11 cellular contexts compared by ENCODE assay signal in the genomic region with DNA sequence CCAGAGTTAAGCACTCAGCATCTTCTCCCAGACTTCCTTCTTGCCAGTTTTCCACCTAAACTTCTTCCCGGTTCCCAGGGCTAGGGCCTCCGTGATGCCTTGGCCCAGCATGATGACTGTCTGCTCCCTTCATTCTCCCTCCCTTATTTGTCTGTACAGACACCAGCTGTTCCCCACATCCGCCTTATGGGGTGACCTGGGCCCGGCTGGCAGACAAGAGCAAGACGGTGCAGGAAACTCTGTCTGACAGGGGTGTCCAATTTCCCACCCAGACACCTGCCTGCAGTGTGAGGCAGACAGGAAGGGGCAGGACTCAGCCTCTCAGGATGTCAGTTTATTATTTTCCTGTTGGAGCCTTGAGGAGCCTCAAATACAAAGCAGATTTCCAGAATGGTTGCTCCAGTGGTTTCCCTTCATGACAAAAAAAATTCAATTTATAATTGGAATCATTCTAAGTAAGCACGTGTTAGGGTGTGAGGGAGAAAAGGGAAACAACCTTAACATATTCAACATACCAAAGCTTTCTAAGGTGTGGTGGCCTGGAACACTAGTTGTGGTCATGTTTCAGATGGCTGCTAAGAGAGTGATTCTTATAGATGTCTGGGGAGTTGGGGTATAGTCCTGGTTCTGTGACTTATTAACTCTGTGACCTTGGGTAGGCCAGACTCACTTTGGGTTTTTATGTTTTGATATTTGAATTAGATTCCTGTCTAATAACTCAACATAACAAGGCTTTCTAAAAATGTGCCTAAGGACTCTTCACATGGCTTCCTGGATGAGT.
DNase-seq lines count a peak whose midpoint lies in the region; ATAC-seq, FAIRE-seq and TF ChIP-seq lines count a peak whose summit lies in the region.
"Had no signal": no experiment of that assay in that cellular context is flagged by ENCODE, and none has a peak within 500 bp of the region (broad histone marks: within the 10 kb centered on the region; RNA-seq: fewer than 3 reads in every experiment).

No MANE protein-coding gene starts in this region.

- H3K36me3 ChIP-seq in endothelial cell of umbilical vein (ENCODE audit: control insufficient read depth in 2 of 2, extremely low read depth in 1 of 2, insufficient read depth in 2 of 2, low read length in 2 of 2), result no peaks in the 10 kb centered on the region

- H3K4me3 ChIP-seq in endothelial cell of umbilical vein (replicated peaks in 1 of 3; ENCODE audit: insufficient read depth in 1 of 3, low read depth in 1 of 3, low read length in 3 of 3), result no peak overlapping the region

- CTCF ChIA-PET in endothelial cell of umbilical vein (lab: Charles Lee), result no interaction called here

- no peaks in the 10 kb centered on the region for H3K4me1 ChIP-seq in endothelial cell of umbilical vein (ENCODE audit: control insufficient read depth, extremely low read depth, insufficient read depth, low read length)

- dilution Hi-C loops in endothelial cell of umbilical vein (cut with MboI; ENCODE audit: extremely low pct_ligation_motif_present, low sequenced_read_pairs), result no loop called here

- POLR2A ChIA-PET in endothelial cell of umbilical vein (lab: Charles Lee), result no interaction called here

- H3K9me3 ChIP-seq in endothelial cell of umbilical vein (replicated peaks; ENCODE audit: control insufficient read depth, insufficient read depth, low read length), result peaks cover 2% of the 10 kb centered on the region

- H3K9ac ChIP-seq in endothelial cell of umbilical vein (replicated peaks; ENCODE audit: extremely low read depth, insufficient read depth, low read length), result no peak overlapping the region

- H4K20me1 ChIP-seq in endothelial cell of umbilical vein (replicated peaks; ENCODE audit: control insufficient read depth, extremely low read depth, insufficient read depth, low read length), result no peaks in the 10 kb centered on the region

- TF ChIP-seq POLR2A in endothelial cell of umbilical vein (IDR thresholded peaks at IDR 0.05; ENCODE audit: low read depth, low read length), result no peak

- H2AFZ ChIP-seq in endothelial cell of umbilical vein (ENCODE audit: low read depth, low read length), result no peak overlapping the region

- FAIRE-seq in endothelial cell of umbilical vein (lab: Jason Lieb, UNC), result no peak

- BruUV-seq in endothelial cell of umbilical vein (replicated peaks; lab: Mats Ljungman, UMichigan), result no TSS peak

- no peaks in the 10 kb centered on the region for H3K79me2 ChIP-seq in endothelial cell of umbilical vein (ENCODE audit: control insufficient read depth, insufficient read depth, low read length)

- peak; percentile 28 for DNase-seq in EL
- DNase-seq in endothelial cell of umbilical vein (ENCODE audit: low read depth, low spot score), result peak; percentile 23
- DNase-seq in NCI-H146 (lab: John Stamatoyannopoulos, UW), result no peak
- no peak for DNase-seq in middle frontal gyrus (ENCODE audit: extremely low spot score, low spot score)
- no peak for DNase-seq in SIG-M5 (lab: John Stamatoyannopoulos, UW)
- DNase-seq in activated naive CD4-positive, alpha-beta T cell (lab: John Stamatoyannopoulos, UW), result no peak
- DNase-seq: activated T-cell treated with anti-CD3 and anti-CD28 coated beads, Interleukin-2, amount 50 U/mL, for 48 hours; NCI-H446 had no signal

- H3K27ac ChIP-seq in endothelial cell of umbilical vein (ENCODE audit: insufficient read depth, low read depth, low read length), result no peak overlapping the region
- H3K27ac ChIP-seq: VCaP had no signal

- H3K27me3 ChIP-seq in endothelial cell of umbilical vein (ENCODE audit: control insufficient read depth in 2 of 2, insufficient read depth in 2 of 2, low read length in 2 of 2), result no peaks in the 10 kb centered on the region

- no peaks in the 10 kb centered on the region for H3K9me1 ChIP-seq in endothelial cell of umbilical vein (replicated peaks; ENCODE audit: control insufficient read depth, extremely low read depth, insufficient read depth, low read length)

- no peak overlapping the region for H3K4me2 ChIP-seq in endothelial cell of umbilical vein (ENCODE audit: insufficient read depth, low read length)

- no peak for TF ChIP-seq CTCF in endothelial cell of umbilical vein (IDR thresholded peaks at IDR 0.05; ENCODE audit: extremely low read depth in 1 of 2, insufficient read depth in 1 of 2, low read depth in 1 of 2, low read length in 2 of 2)

- ATAC-seq in GM21528 (IDR thresholded peaks at IDR 0.05; ENCODE audit: low FRiP score, unreplicated experiment) (peak; percentile 48), HG03196 (IDR thresholded peaks at IDR 0.05; ENCODE audit: unreplicated experiment) (peak; percentile 45)

- intact Hi-C loops in endothelial cell of umbilical vein (cut with micrococcal nuclease), result no loop called here

TF ChIP-seq in endothelial cell of umbilical vein, 7 proteins besides CTCF, POLR2A, EP300 and RAD21:
- TF ChIP-seq EZH2 (IDR thresholded peaks at IDR 0.05; ENCODE audit: borderline replicate concordance, low read depth, low read length, severe bottlenecking), result no peak
- TF ChIP-seq GATA2 (IDR thresholded peaks at IDR 0.05; ENCODE audit: insufficient read depth, insufficient read length, low read depth, low read length), result no peak
- TF ChIP-seq POLR2AphosphoS5 (IDR thresholded peaks at IDR 0.05; ENCODE audit: insufficient read depth, low read depth, low read length), result no peak
- TF ChIP-seq MYC (IDR thresholded peaks at IDR 0.05; ENCODE audit: low read depth, low read length), result no peak
- no peak for TF ChIP-seq FOS (IDR thresholded peaks at IDR 0.05; ENCODE audit: borderline replicate concordance, insufficient read depth, low read length)
- no peak for TF ChIP-seq MAX (IDR thresholded peaks at IDR 0.05; ENCODE audit: insufficient read depth, insufficient read length)
- TF ChIP-seq JUN (IDR thresholded peaks at IDR 0.05; ENCODE audit: borderline replicate concordance, insufficient read depth, insufficient read length, low read depth), result no peak

Comparison
In these comparisons a context has a peak if more than half of its experiments do, and no peak if none do; other contexts are left out.
1. DNase-seq: peak in EL (single experiment) and endothelial cell of umbilical vein (single experiment); none in NCI-H146 (single experiment), middle frontal gyrus (single experiment), SIG-M5 (single experiment) and activated naive CD4-positive, alpha-beta T cell (0 of 4).